13 cellular contexts compared by ENCODE assay signal in genomic region chr2:129914538-129915302, GRCh38.
"Had no signal": no experiment of that assay in that cellular context is flagged by ENCODE, and none has a peak within 500 bp of the region (broad histone marks: within the 10 kb centered on the region; RNA-seq: fewer than 3 reads in every experiment).

No MANE protein-coding gene starts in this region.

- H3K4me1 ChIP-seq: gastrocnemius medialis, psoas muscle, sigmoid colon had no signal

- H3K9me3 ChIP-seq: SK-N-SH had no signal

- ATAC-seq: gastrocnemius medialis, T-cell had no signal

- H3K27me3 ChIP-seq: sigmoid colon had no signal

- FAIRE-seq: keratinocyte had no signal

- H3K36me3 ChIP-seq: gastrocnemius medialis, sigmoid colon had no signal

- H3K9ac ChIP-seq: SK-N-SH had no signal

- DNase-seq: activated CD4-positive, CD25-positive, alpha-beta regulatory T cell treated with anti-CD3 and anti-CD28 coated beads, Interleukin-2, amount 50 U/mL, for 72 hours; activated gamma-delta T cell treated with Interleukin-2 at 50 U/mL for 16 hours; activated naive CD8-positive, alpha-beta T cell treated with anti-CD3 and anti-CD28 coated beads for 36 hours; activated T-cell treated with anti-CD3 and anti-CD28 coated beads, Interleukin-2, amount 50 U/mL, for 24 hours; mesenchymal stem cell; psoas muscle; sigmoid colon; SK-N-SH; stimulated activated CD4-positive, alpha-beta T cell treated with anti-CD3 and anti-CD28 coated beads, Interleukin-1b, Interleukin-23, amount 100 ng/mL, for 48 hours; T-helper 9 cell had no signal

- H3K27ac ChIP-seq: gastrocnemius medialis, psoas muscle, sigmoid colon had no signal

- H3K4me2 ChIP-seq: SK-N-SH had no signal

- H3K4me3 ChIP-seq: gastrocnemius medialis, psoas muscle, sigmoid colon had no signal

- H3K9me2 ChIP-seq: SK-N-SH had no signal
